Comparison of ENCODE assay signal across 2 cellular contexts in genomic region chr1:31747304-31747703, GRCh38.
TF ChIP-seq lines count a peak whose summit lies in the region.

No MANE protein-coding gene starts in this region.

TF ChIP-seq in HEK293, 187 proteins besides CTCF, POLR2A, EP300 and RAD21:
- TF ChIP-seq ZNF555 (tag by site-specific recombination; conservative IDR thresholded peaks at IDR 0.05), result no peak
- peak; percentile 98 for TF ChIP-seq ZFP3 (tag by site-specific recombination; IDR thresholded peaks at IDR 0.05; ENCODE audit: low read depth)
- no peak for TF ChIP-seq ZBTB21 (tag by site-specific recombination; IDR thresholded peaks at IDR 0.05)
- no peak for TF ChIP-seq KLF10 (tag by site-specific recombination; IDR thresholded peaks at IDR 0.05)

TF ChIP-seq in H1, 55 proteins besides CTCF, POLR2A, EP300 and RAD21:
- TF ChIP-seq EZH2 (IDR thresholded peaks at IDR 0.05; ENCODE audit: low read depth, low read length, severe bottlenecking), result no peak
- TF ChIP-seq ATF3 (IDR thresholded peaks at IDR 0.05; ENCODE audit: insufficient read depth, low read depth, low read length), result no peak
- TF ChIP-seq SUZ12 (IDR thresholded peaks at IDR 0.05; ENCODE audit: low read length), result no peak
- TF ChIP-seq FOSL1 (IDR thresholded peaks at IDR 0.05; ENCODE audit: insufficient read depth, low read depth, low read length), result no peak
- no peak for TF ChIP-seq BACH1 (IDR thresholded peaks at IDR 0.05; ENCODE audit: low read length)
- no peak for TF ChIP-seq EGR1 (IDR thresholded peaks at IDR 0.05; ENCODE audit: borderline replicate concordance, low read depth, low read length)
- no peak for TF ChIP-seq CTBP2 (IDR thresholded peaks at IDR 0.05; ENCODE audit: borderline replicate concordance, insufficient read depth, insufficient read length, low read length)
- TF ChIP-seq BCL11A (IDR thresholded peaks at IDR 0.05; ENCODE audit: low read depth in 2 of 2, low read length in 2 of 2), result no peak
- no peak for TF ChIP-seq KDM5A (IDR thresholded peaks at IDR 0.05; ENCODE audit: low read length)
- no peak for TF ChIP-seq JUN (IDR thresholded peaks at IDR 0.05; ENCODE audit: low read depth, low read length)
- TF ChIP-seq NANOG (IDR thresholded peaks at IDR 0.05; ENCODE audit: insufficient read depth, low read depth, low read length, poor library complexity, severe bottlenecking), result no peak
- no peak for TF ChIP-seq KDM1A (IDR thresholded peaks at IDR 0.05; ENCODE audit: borderline replicate concordance, low read length)
- no peak for TF ChIP-seq ASH2L (IDR thresholded peaks at IDR 0.05; ENCODE audit: low read length)
- no peak for TF ChIP-seq SIX5 (IDR thresholded peaks at IDR 0.05; ENCODE audit: low read depth, low read length)
- no peak for TF ChIP-seq SAP30 (IDR thresholded peaks at IDR 0.05; ENCODE audit: insufficient read depth, insufficient replicate concordance, low read length)
- no peak for TF ChIP-seq CHD2 (IDR thresholded peaks at IDR 0.05; ENCODE audit: low read length)
- no peak for TF ChIP-seq YY1 (IDR thresholded peaks at IDR 0.05; ENCODE audit: low read depth, low read length)
- no peak for TF ChIP-seq ATF2 (IDR thresholded peaks at IDR 0.05; ENCODE audit: low read length)
- no peak for TF ChIP-seq KDM4A (IDR thresholded peaks at IDR 0.05; ENCODE audit: low read depth, low read length, severe bottlenecking)
